1 cellular context compared by ENCODE assay signal in genomic region chr4:2260336-2261109, GRCh38.
TF ChIP-seq lines count a peak whose summit lies in the region.

No MANE protein-coding gene starts in this region.

TF ChIP-seq in HepG2, 621 proteins besides CTCF, POLR2A, EP300 and RAD21:
- TF ChIP-seq MXD3 (CRISPR knock-in tag; IDR thresholded peaks at IDR 0.05) = no peak
- 0 out of 2 replicates have a peak, but pooled peaks have one; percentile 33 for TF ChIP-seq ZNF687 (CRISPR knock-in tag; IDR thresholded peaks at IDR 0.05)
- TF ChIP-seq KLF16 (CRISPR knock-in tag; IDR thresholded peaks at IDR 0.05) = 0 out of 4 replicates have a peak, but pooled peaks of 1 of the 2 experiments have one; percentile 22
- TF ChIP-seq TAF1 (CRISPR knock-in tag; IDR thresholded peaks at IDR 0.05) = 0 out of 2 replicates have a peak, but pooled peaks have one; percentile 2
- 0 out of 2 replicates have a peak, but pooled peaks have one; percentile 29 for TF ChIP-seq SRY (CRISPR knock-in tag; IDR thresholded peaks at IDR 0.05)
- TF ChIP-seq ZBTB20 (CRISPR knock-in tag; IDR thresholded peaks at IDR 0.05; ENCODE audit: borderline replicate concordance, low read depth) = no peak
- TF ChIP-seq MYC (CRISPR knock-in tag; IDR thresholded peaks at IDR 0.05; ENCODE audit: borderline replicate concordance) = peak; percentile 10; the same call in 1 of the 2 replicates
TF ChIP-seq in HepG2: peak in this region for 5.
